22 cellular contexts compared by ENCODE assay signal in the genomic region with DNA sequence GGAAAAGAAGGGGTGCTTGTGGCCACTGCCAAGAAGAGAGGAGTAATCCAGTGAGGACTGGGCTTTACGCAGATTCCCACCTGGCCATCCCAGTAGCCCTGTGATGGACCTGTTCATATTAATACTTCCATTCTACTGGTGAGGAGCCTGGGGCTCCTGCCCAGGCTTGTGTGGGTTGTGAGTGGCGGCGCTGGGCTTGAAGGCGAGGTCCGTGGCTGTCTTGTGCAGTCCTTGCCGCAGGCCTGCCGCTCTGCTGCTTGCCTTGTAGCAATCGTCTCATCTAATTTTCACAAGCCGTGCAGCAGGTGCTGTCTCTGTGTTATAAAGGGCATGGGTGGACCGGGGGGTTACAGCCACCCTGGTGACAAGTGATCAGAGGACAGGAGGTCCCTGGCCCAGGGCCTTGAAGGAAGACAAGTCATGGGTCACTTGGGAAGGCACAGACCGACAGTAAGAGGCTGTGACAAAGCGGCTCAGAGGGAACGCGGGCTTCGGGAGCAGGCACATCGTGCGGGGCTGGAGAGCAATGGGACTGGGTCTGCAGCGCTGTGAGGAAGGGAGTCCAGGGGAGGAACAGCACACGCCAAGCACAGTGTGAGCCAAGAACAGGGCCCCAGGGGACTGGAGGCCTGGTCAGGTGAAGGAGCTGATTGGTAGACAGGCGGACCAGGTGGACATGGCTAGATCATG. TPM values are rescaled to one million over a fixed set of nuclear protein-coding genes. Genes with fewer than 3 reads are reported as not detected.
"Had no signal": no experiment of that assay in that cellular context is flagged by ENCODE, and none has a peak within 500 bp of the region (broad histone marks: within the 10 kb centered on the region; RNA-seq: fewer than 3 reads in every experiment).

No MANE protein-coding gene starts in this region.

- H3K9me3 ChIP-seq: breast epithelium, heart right ventricle, left ventricle myocardium inferior, sigmoid colon, spleen, tibial artery had no signal

- ATAC-seq: esophagus mucosa; naive thymus-derived CD8-positive, alpha-beta T cell; stimulated activated memory B cell treated with anti-CD40 and anti-IgM and Interleukin-4, amounts not matched to agents 10 μg/mL and 1 μg/mL and 100 μg/mL, for 72 hours had no signal

- H3K9ac ChIP-seq: parathyroid adenoma had no signal

- H3K4me3 ChIP-seq: breast epithelium, coronary artery, heart right ventricle, left ventricle myocardium inferior, sigmoid colon, spleen, tibial artery had no signal

- H3K36me3 ChIP-seq: breast epithelium, heart right ventricle, left ventricle myocardium inferior, sigmoid colon, spleen, tibial artery had no signal

- DNase-seq: activated CD4-positive, alpha-beta memory T cell treated with anti-CD3 and anti-CD28 coated beads, Interleukin-2, amount 10 ng/mL, durations not matched to agents 7 days and 5 days; activated CD4-positive, alpha-beta T cell treated with anti-CD3 and anti-CD28 coated beads for 48 hours; activated CD4-positive, CD25-positive, alpha-beta regulatory T cell; activated effector memory CD4-positive, alpha-beta T cell treated with Interleukin-2 at 50 U/mL for 16 hours; activated naive CD4-positive, alpha-beta T cell treated with anti-CD3 and anti-CD28 coated beads, Interleukin-2, amount 10 ng/mL, durations not matched to agents 7 days and 5 days; activated T-cell treated with anti-CD3 and anti-CD28 coated beads, Interleukin-2, amount 50 U/mL, for 1 hour; immature natural killer cell; kidney glomerular epithelial cell; left ventricle myocardium inferior; naive thymus-derived CD8-positive, alpha-beta T cell; sigmoid colon; spleen; stimulated activated CD4-positive, alpha-beta T cell treated with anti-CD3 and anti-CD28 coated beads, Interleukin-4, amount 100 ng/mL, for 4 hours; T-helper 1 cell; T1000; tibial artery had no signal

- H3K27ac ChIP-seq: spleen, tibial artery had no signal

- H3K4me1 ChIP-seq: breast epithelium, parathyroid adenoma, sigmoid colon, tibial artery had no signal

- H2AFZ ChIP-seq: parathyroid adenoma had no signal

- H3K79me2 ChIP-seq: parathyroid adenoma had no signal

- H3K27me3 ChIP-seq: breast epithelium, sigmoid colon had no signal

RNA-seq across cellular contexts. Expression of gene BDKRB2, which starts 7.3 kb away (rescaled TPM):
- total RNA-seq: activated CD4-positive, alpha-beta memory T cell treated with anti-CD3 and anti-CD28 coated beads, Interleukin-2, amount 10 ng/mL, durations not matched to agents 7 days and 5 days; naive thymus-derived CD8-positive, alpha-beta T cell had no signal
- polyA plus RNA-seq: immature natural killer cell; naive thymus-derived CD8-positive, alpha-beta T cell had no signal

RNA-seq across cellular contexts. Expression of gene BDKRB1, which starts 58.7 kb away (rescaled TPM):
- total RNA-seq: activated CD4-positive, alpha-beta memory T cell treated with anti-CD3 and anti-CD28 coated beads, Interleukin-2, amount 10 ng/mL, durations not matched to agents 7 days and 5 days; left ventricle myocardium inferior; naive thymus-derived CD8-positive, alpha-beta T cell; spleen had no signal
- polyA plus RNA-seq: immature natural killer cell; naive thymus-derived CD8-positive, alpha-beta T cell had no signal
